ENCODE assay signal across 8 cellular contexts in the genomic region with DNA sequence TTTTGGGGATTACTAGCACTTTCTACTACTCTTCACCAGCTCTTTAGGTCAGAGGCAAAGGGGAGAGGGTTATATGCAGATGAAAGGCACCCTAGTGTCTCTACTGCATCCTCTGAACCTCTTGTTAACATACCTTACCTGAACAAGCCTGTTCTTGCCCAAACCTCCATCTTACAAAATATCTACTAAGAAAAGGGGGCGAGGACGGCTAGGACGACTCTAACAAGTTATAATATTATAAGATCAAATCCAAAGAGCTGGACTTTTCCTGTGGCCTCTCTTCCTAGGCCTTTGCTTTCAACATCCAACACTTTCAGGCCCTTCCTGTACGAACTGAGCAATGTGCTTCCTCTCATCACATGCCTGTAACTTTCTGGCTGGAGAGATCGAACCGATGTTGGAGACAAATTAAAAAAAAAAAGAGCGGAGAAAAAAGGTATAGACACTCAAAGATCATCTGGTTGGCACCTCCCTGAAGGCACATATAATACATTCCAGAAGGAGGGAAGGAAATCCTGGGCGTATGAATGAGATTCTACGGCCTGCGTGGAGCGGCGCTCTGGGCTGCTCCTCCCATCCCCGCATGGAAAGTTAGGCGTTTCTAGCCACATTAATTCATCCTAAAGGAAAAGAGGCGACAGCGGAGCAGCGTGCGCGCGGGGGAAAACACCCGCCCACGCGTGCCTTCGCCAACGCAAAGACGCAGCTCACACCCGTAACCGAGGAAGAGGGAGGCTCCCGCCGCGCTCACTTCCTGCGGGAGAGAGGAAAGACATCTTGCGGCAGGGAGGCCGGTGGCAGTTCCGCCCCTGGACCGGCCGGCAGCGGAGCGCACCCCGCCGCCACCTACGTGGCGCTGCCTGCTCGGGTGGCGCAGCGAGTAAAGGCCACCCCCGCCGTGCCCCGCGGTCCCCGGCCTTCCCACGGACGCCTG. TPM values are rescaled to one million over a fixed set of nuclear protein-coding genes. Genes with fewer than 3 reads are reported as not detected.
A peak's percentile ranks its signal among the peaks of the same experiment; 100 is the strongest.
DNase-seq lines count a peak whose midpoint lies in the region; ATAC-seq lines count a peak whose summit lies in the region.

No MANE protein-coding gene starts in this region.

- H3K27me3 ChIP-seq in esophagus (ENCODE audit: control insufficient read depth in 1 of 2, insufficient read depth in 2 of 2, low read length in 2 of 2), result no peaks in the 10 kb centered on the region

- no peaks in the 10 kb centered on the region for H3K4me1 ChIP-seq in esophagus (ENCODE audit: control insufficient read depth in 2 of 2, insufficient read depth in 2 of 2, low read length in 1 of 2)
- peaks cover 7% of the 10 kb centered on the region for H3K4me1 ChIP-seq in mesodermal cell (ENCODE audit: control insufficient read depth, insufficient read depth, low read length, poor library complexity, severe bottlenecking)

- no peak for ATAC-seq in HG02870 (IDR thresholded peaks at IDR 0.05; ENCODE audit: unreplicated experiment)
- no peak for ATAC-seq in HG02571 (IDR thresholded peaks at IDR 0.05; ENCODE audit: unreplicated experiment)

- H3K4me3 ChIP-seq in esophagus (ENCODE audit: low read depth in 1 of 2, low read length in 2 of 2) (peak overlapping the region; percentile 66 to 86), mesodermal cell (ENCODE audit: extremely low read depth, insufficient read depth, low read length, poor library complexity, severe bottlenecking) (peak overlapping the region; percentile 63)

- WGBS in esophagus, 2 donors, result 2 to 3% methylated on average over 42 to 53 of the region's 53 CpGs
- WGBS in mesodermal cell (ENCODE audit: insufficient coverage in 2 of 2), 2 experiments, result 0 to 1% methylated on average over 22 to 23 of the region's 53 CpGs

- no peaks in the 10 kb centered on the region for H3K36me3 ChIP-seq in esophagus (ENCODE audit: control insufficient read depth in 2 of 2, insufficient read depth in 2 of 2, low read length in 1 of 2)
- no peaks in the 10 kb centered on the region for H3K36me3 ChIP-seq in mesodermal cell (ENCODE audit: control insufficient read depth, insufficient read depth, low read length)

- DNase-seq in DMS153 (lab: John Stamatoyannopoulos, UW) (peak; percentile 33), MV-4-11 (lab: John Stamatoyannopoulos, UW) (peak; percentile 51), activated T-cell treated with anti-CD3 and anti-CD28 coated beads for 24 hours (ENCODE audit: low read depth) (peak; percentile 28)
- peak in 2 of 3 donors; percentile 10 to 19 for DNase-seq in stimulated activated CD4-positive, alpha-beta T cell treated with anti-CD3 and anti-CD28 coated beads, TNF-alpha, amount 100 ng/mL, for 48 hours (ENCODE audit: low read depth in 3 of 3)

- H3K27ac ChIP-seq in esophagus (ENCODE audit: low read depth in 2 of 2, low read length in 1 of 2) (peak overlapping the region; percentile 85 to 94), mesodermal cell (ENCODE audit: low read depth, low read length, severe bottlenecking) (peak overlapping the region; percentile 85)

- H3K9me3 ChIP-seq in esophagus (ENCODE audit: control insufficient read depth in 2 of 2, insufficient read depth in 1 of 2, low read depth in 1 of 2, low read length in 1 of 2) (peaks cover 0 to 3% of the 10 kb centered on the region in 2 donors), mesodermal cell (ENCODE audit: control insufficient read depth, low read length) (no peaks in the 10 kb centered on the region)

RNA-seq across cellular contexts. Expression of gene PRDM5, which starts 0.8 kb away (rescaled TPM):
- 1 to 10 TPM; 1.4 TPM for polyA plus RNA-seq in esophagus
- 11.6 TPM for polyA plus RNA-seq in mesodermal cell (2013, experiment 1 of 2)
- polyA plus RNA-seq in mesodermal cell (2013, experiment 2 of 2), result 11.7 TPM
